ENCODE assay signal across 9 cellular contexts in genomic region chr10:128046156-128046933, GRCh38.
A peak's percentile ranks its signal among the peaks of the same experiment; 100 is the strongest.
DNase-seq lines count a peak whose midpoint lies in the region; ATAC-seq and TF ChIP-seq lines count a peak whose summit lies in the region.
"Had no signal": no experiment of that assay in that cellular context is flagged by ENCODE, and none has a peak within 500 bp of the region (broad histone marks: within the 10 kb centered on the region; RNA-seq: fewer than 3 reads in every experiment).

No MANE protein-coding gene starts in this region.

- H3K9me3 Mint-ChIP-seq in CD4-positive, CD25-positive, alpha-beta regulatory T cell: no peaks in the 10 kb centered on the region
- no peaks in the 10 kb centered on the region for H3K9me3 Mint-ChIP-seq in activated naive CD8-positive, alpha-beta T cell treated with anti-CD3 and anti-CD28 coated beads, Interleukin-2, amount 50 U/mL, for 24 hours
- H3K9me3 Mint-ChIP-seq: brain had no signal

- peaks cover 49% of the 10 kb centered on the region for H3K4me1 ChIP-seq in CD4-positive, CD25-positive, alpha-beta regulatory T cell (ENCODE audit: control insufficient read depth, insufficient read depth, low read length, poor library complexity, severe bottlenecking)
- H3K4me1 ChIP-seq in osteoblast (ENCODE audit: insufficient read depth, low read length): peaks cover 13% of the 10 kb centered on the region
- peaks cover 13 to 68% (median 42%) of the 10 kb centered on the region in 9 donors for H3K4me1 ChIP-seq in heart right ventricle

- DNase-seq in CD4-positive, CD25-positive, alpha-beta regulatory T cell: no peak
- DNase-seq in Jurkat, Clone E6-1 (ENCODE audit: low read depth, low spot score): no peak
- DNase-seq in activated naive CD8-positive, alpha-beta T cell treated with anti-CD3 and anti-CD28 coated beads, Interleukin-2, amount 50 U/mL, for 24 hours: no peak
- DNase-seq in osteoblast (ENCODE audit: insufficient read length, low spot score, missing footprints) (peak; percentile 44), AG20443 (ENCODE audit: low spot score) (no peak), SHP77 treated with DMSO at 0.1 percent for 48 hours (lab: John Stamatoyannopoulos, UW) (no peak), heart right ventricle (no peak)
- DNase-seq: NCI-H187 had no signal

- H4K20me1 ChIP-seq in osteoblast (ENCODE audit: insufficient read depth, low read length): no peaks in the 10 kb centered on the region

- H3K79me2 ChIP-seq in osteoblast (ENCODE audit: insufficient read depth, low read length): no peaks in the 10 kb centered on the region

- peaks cover 19% of the 10 kb centered on the region for H3K36me3 Mint-ChIP-seq in CD4-positive, CD25-positive, alpha-beta regulatory T cell
- peaks cover 24% of the 10 kb centered on the region for H3K36me3 Mint-ChIP-seq in activated naive CD8-positive, alpha-beta T cell treated with anti-CD3 and anti-CD28 coated beads, Interleukin-2, amount 50 U/mL, for 24 hours (ENCODE audit: low read depth)
- H3K36me3 Mint-ChIP-seq: brain had no signal

- intact Hi-C loops in heart right ventricle (cut with DNase I): no loop called here

- H2AFZ ChIP-seq in osteoblast (ENCODE audit: low read length): no peak overlapping the region

- TF ChIP-seq CTCF in osteoblast (IDR thresholded peaks at IDR 0.05; ENCODE audit: extremely low read depth, low read depth, low read length): no peak
- TF ChIP-seq CTCF in heart right ventricle (IDR thresholded peaks at IDR 0.05): no peak

- no peak for ATAC-seq in CD4-positive, CD25-positive, alpha-beta regulatory T cell (ENCODE audit: low read depth in 2 of 2)
- ATAC-seq in activated naive CD8-positive, alpha-beta T cell treated with anti-CD3 and anti-CD28 coated beads, Interleukin-2, amount 50 U/mL, for 24 hours: no peak
- no peak for ATAC-seq in heart right ventricle

- H3K9me3 ChIP-seq in CD4-positive, CD25-positive, alpha-beta regulatory T cell (ENCODE audit: control insufficient read depth in 2 of 2, low read length in 2 of 2): no peaks in the 10 kb centered on the region
- H3K9me3 ChIP-seq in osteoblast (ENCODE audit: low read depth, low read length) (no peaks in the 10 kb centered on the region), heart right ventricle (no peaks in the 10 kb centered on the region)

- H3K27me3 ChIP-seq in CD4-positive, CD25-positive, alpha-beta regulatory T cell (ENCODE audit: control insufficient read depth, insufficient read depth, low read length): no peaks in the 10 kb centered on the region
- H3K27me3 ChIP-seq in osteoblast (ENCODE audit: insufficient read depth, low read length): no peaks in the 10 kb centered on the region
- H3K27me3 ChIP-seq in heart right ventricle: no peaks in the 10 kb centered on the region

- peaks cover 13 to 56% (median 37%) of the 10 kb centered on the region in 4 donors for H3K4me1 Mint-ChIP-seq in CD4-positive, CD25-positive, alpha-beta regulatory T cell
- H3K4me1 Mint-ChIP-seq in activated naive CD8-positive, alpha-beta T cell treated with anti-CD3 and anti-CD28 coated beads, Interleukin-2, amount 50 U/mL, for 24 hours: peaks cover 44% of the 10 kb centered on the region

- peak overlapping the region; percentile 58 to 97 (median 76) for H3K4me3 Mint-ChIP-seq in CD4-positive, CD25-positive, alpha-beta regulatory T cell
- H3K4me3 Mint-ChIP-seq in activated naive CD8-positive, alpha-beta T cell treated with anti-CD3 and anti-CD28 coated beads, Interleukin-2, amount 50 U/mL, for 24 hours: peak overlapping the region; percentile 89
- H3K4me3 Mint-ChIP-seq: brain had no signal

- H3K27me3 Mint-ChIP-seq in CD4-positive, CD25-positive, alpha-beta regulatory T cell: no peaks in the 10 kb centered on the region
- no peaks in the 10 kb centered on the region for H3K27me3 Mint-ChIP-seq in activated naive CD8-positive, alpha-beta T cell treated with anti-CD3 and anti-CD28 coated beads, Interleukin-2, amount 50 U/mL, for 24 hours

- 95% methylated on average over 23 of the region's 23 CpGs for WGBS in heart right ventricle, 2 donors

- peak overlapping the region; percentile 87 for H3K27ac ChIP-seq in CD4-positive, CD25-positive, alpha-beta regulatory T cell (ENCODE audit: insufficient read depth, low read length, poor library complexity, severe bottlenecking)
- no peak overlapping the region for H3K27ac ChIP-seq in osteoblast (ENCODE audit: low read depth, low read length)
- H3K27ac ChIP-seq in heart right ventricle: peak overlapping the region in 4 of 10 donors; percentile 31 to 95 (median 78)

- H3K36me3 ChIP-seq in CD4-positive, CD25-positive, alpha-beta regulatory T cell (ENCODE audit: control insufficient read depth, insufficient read depth, low read length): peaks cover 12% of the 10 kb centered on the region
- H3K36me3 ChIP-seq in osteoblast (ENCODE audit: insufficient read depth, low read length) (peaks cover 3% of the 10 kb centered on the region), heart right ventricle (peaks cover 0 to 18% (median 0%) of the 10 kb centered on the region in 9 donors)

- H3K27ac Mint-ChIP-seq in CD4-positive, CD25-positive, alpha-beta regulatory T cell: peak overlapping the region; percentile 76 to 99 (median 96)
- peak overlapping the region; percentile 91 for H3K27ac Mint-ChIP-seq in activated naive CD8-positive, alpha-beta T cell treated with anti-CD3 and anti-CD28 coated beads, Interleukin-2, amount 50 U/mL, for 24 hours
- H3K27ac Mint-ChIP-seq: brain had no signal

- H3K4me2 ChIP-seq in osteoblast (ENCODE audit: insufficient read depth, low read length): no peak overlapping the region

- no peak overlapping the region for H3K4me3 ChIP-seq in CD4-positive, CD25-positive, alpha-beta regulatory T cell (ENCODE audit: low read depth, low read length)
- H3K4me3 ChIP-seq in Jurkat, Clone E6-1 (ENCODE audit: low read length): peak overlapping the region; percentile 57
- H3K4me3 ChIP-seq in osteoblast (ENCODE audit: insufficient read depth, low read length) (no peak overlapping the region), heart right ventricle (peak overlapping the region in 1 of 10 donors; percentile 70)
